In genomic region chr5:175635854-175636253, GRCh38 we compare ENCODE assay signal across 9 cellular contexts. TPM values are rescaled to one million over a fixed set of nuclear protein-coding genes. Genes with fewer than 3 reads are reported as not detected.
"Had no signal": no experiment of that assay in that cellular context is flagged by ENCODE, and none has a peak within 500 bp of the region (broad histone marks: within the 10 kb centered on the region; RNA-seq: fewer than 3 reads in every experiment).

No MANE protein-coding gene starts in this region.

- ATAC-seq: HepG2, K562 had no signal

- H3K4me3 Mint-ChIP-seq: IgD-negative memory B cell had no signal

- H3K4me3 ChIP-seq: K562 had no signal

- H3K27ac Mint-ChIP-seq: IgD-negative memory B cell had no signal

- H3K36me3 Mint-ChIP-seq: IgD-negative memory B cell had no signal

- H3K27ac ChIP-seq: HL-60, KMS-11 had no signal

- DNase-seq: IMR-90, KBM-7, KG1 had no signal

RNA-seq across cellular contexts. Expression of gene HRH2, which starts 22.0 kb away (rescaled TPM):
- total RNA-seq: HepG2, HT-29, IMR-90, K562 had no signal
- polyA plus RNA-seq: HepG2, IMR-90 had no signal
